In the genomic region with DNA sequence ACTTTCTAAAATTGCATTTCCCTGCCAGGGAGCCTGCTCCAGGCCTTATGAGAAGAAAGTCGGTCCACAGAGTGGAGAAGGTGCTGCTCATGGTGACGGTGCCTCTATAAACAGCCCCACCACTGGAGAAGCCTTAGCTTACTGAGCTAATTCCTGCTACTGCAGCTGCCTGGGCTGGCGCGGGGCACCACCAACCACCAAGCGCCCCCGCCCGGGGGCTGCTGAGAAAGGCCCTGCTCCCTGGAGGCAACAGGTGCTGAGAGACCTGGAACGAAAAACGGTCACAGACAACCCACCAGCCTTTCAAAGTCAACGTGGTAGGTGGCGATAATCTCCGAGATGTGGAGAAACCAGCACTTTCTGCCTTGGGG, we compare ENCODE assay signal across 1 cellular context.
TF ChIP-seq lines count a peak whose summit lies in the region.

No MANE protein-coding gene starts in this region.

TF ChIP-seq in HEK293, 187 proteins besides CTCF, POLR2A, EP300 and RAD21 (continued from another document and continues in another):
- TF ChIP-seq SCRT1 (tag by site-specific recombination; IDR thresholded peaks at IDR 0.05; ENCODE audit: borderline replicate concordance) (peak; percentile 92), EGR2 (tag by site-specific recombination; IDR thresholded peaks at IDR 0.05; ENCODE audit: low read depth) (peak; percentile 66), ZNF677 (tag by site-specific recombination; IDR thresholded peaks at IDR 0.05) (no peak), ZNF202 (tag by site-specific recombination; IDR thresholded peaks at IDR 0.05; ENCODE audit: borderline replicate concordance) (no peak), ZNF654 (tag by site-specific recombination; IDR thresholded peaks at IDR 0.05; ENCODE audit: low read depth) (no peak), ZNF174 (tag by site-specific recombination; IDR thresholded peaks at IDR 0.05) (no peak), ZNF747 (tag by site-specific recombination; IDR thresholded peaks at IDR 0.05) (no peak), HOXC10 (CRISPR knock-in tag; IDR thresholded peaks at IDR 0.05) (no peak), ZBTB17 (tag by site-specific recombination; IDR thresholded peaks at IDR 0.05) (peak; percentile 84), ZNF16 (tag by site-specific recombination; IDR thresholded peaks at IDR 0.05; ENCODE audit: low read depth) (no peak), ZNF777 (tag by site-specific recombination; IDR thresholded peaks at IDR 0.05; ENCODE audit: borderline replicate concordance) (no peak), ZNF561 (tag by site-specific recombination; IDR thresholded peaks at IDR 0.05; ENCODE audit: borderline replicate concordance) (no peak), ZNF394 (tag by site-specific recombination; IDR thresholded peaks at IDR 0.05; ENCODE audit: borderline replicate concordance) (peak; percentile 60; the same call in 1 of the 2 replicates), ZNF626 (tag by site-specific recombination; IDR thresholded peaks at IDR 0.05) (no peak), ZNF558 (tag by site-specific recombination; IDR thresholded peaks at IDR 0.05) (no peak), HOXD13 (CRISPR knock-in tag; IDR thresholded peaks at IDR 0.05; ENCODE audit: borderline replicate concordance) (no peak), SCRT2 (tag by site-specific recombination; IDR thresholded peaks at IDR 0.05) (peak; percentile 99), ZNF404 (tag by site-specific recombination; IDR thresholded peaks at IDR 0.05) (no peak), ZNF571 (tag by site-specific recombination; IDR thresholded peaks at IDR 0.05) (no peak), ZSCAN16 (tag by site-specific recombination; IDR thresholded peaks at IDR 0.05) (no peak), ZNF175 (tag by site-specific recombination; IDR thresholded peaks at IDR 0.05) (no peak), MZF1 (tag by site-specific recombination; IDR thresholded peaks at IDR 0.05; ENCODE audit: borderline replicate concordance) (no peak), ZSCAN23 (tag by site-specific recombination; IDR thresholded peaks at IDR 0.05) (no peak), ZNF623 (tag by site-specific recombination; IDR thresholded peaks at IDR 0.05) (no peak), ZNF596 (tag by site-specific recombination; IDR thresholded peaks at IDR 0.05) (no peak), OVOL3 (tag by site-specific recombination; IDR thresholded peaks at IDR 0.05) (no peak), ZNF132 (tag by site-specific recombination; IDR thresholded peaks at IDR 0.05; ENCODE audit: borderline replicate concordance) (no peak), ZNF155 (tag by site-specific recombination; IDR thresholded peaks at IDR 0.05) (no peak), SP7 (tag by site-specific recombination; IDR thresholded peaks at IDR 0.05) (no peak), PRDM1 (tag by site-specific recombination; IDR thresholded peaks at IDR 0.05) (peak; percentile 41; the same call in 1 of the 2 replicates), ZFP69B (tag by site-specific recombination; IDR thresholded peaks at IDR 0.05) (no peak), ZNF791 (tag by site-specific recombination; IDR thresholded peaks at IDR 0.05) (no peak), ZNF2 (tag by site-specific recombination; IDR thresholded peaks at IDR 0.05) (peak; percentile 95)
- TF ChIP-seq, protein P1, sequence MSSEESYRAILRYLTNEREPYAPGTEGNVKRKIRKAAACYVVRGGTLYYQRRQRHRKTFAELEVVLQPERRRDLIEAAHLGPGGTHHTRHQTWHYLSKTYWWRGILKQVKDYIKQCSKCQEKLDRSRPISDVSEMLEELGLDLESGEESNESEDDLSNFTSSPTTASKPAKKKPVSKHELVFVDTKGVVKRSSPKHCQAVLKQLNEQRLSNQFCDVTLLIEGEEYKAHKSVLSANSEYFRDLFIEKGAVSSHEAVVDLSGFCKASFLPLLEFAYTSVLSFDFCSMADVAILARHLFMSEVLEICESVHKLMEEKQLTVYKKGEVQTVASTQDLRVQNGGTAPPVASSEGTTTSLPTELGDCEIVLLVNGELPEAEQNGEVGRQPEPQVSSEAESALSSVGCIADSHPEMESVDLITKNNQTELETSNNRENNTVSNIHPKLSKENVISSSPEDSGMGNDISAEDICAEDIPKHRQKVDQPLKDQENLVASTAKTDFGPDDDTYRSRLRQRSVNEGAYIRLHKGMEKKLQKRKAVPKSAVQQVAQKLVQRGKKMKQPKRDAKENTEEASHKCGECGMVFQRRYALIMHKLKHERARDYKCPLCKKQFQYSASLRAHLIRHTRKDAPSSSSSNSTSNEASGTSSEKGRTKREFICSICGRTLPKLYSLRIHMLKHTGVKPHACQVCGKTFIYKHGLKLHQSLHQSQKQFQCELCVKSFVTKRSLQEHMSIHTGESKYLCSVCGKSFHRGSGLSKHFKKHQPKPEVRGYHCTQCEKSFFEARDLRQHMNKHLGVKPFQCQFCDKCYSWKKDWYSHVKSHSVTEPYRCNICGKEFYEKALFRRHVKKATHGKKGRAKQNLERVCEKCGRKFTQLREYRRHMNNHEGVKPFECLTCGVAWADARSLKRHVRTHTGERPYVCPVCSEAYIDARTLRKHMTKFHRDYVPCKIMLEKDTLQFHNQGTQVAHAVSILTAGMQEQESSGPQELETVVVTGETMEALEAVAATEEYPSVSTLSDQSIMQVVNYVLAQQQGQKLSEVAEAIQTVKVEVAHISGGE (tag by site-specific recombination; conservative IDR thresholded peaks at IDR 0.05; ENCODE audit: low read depth): no peak
- TF ChIP-seq, protein P2, sequence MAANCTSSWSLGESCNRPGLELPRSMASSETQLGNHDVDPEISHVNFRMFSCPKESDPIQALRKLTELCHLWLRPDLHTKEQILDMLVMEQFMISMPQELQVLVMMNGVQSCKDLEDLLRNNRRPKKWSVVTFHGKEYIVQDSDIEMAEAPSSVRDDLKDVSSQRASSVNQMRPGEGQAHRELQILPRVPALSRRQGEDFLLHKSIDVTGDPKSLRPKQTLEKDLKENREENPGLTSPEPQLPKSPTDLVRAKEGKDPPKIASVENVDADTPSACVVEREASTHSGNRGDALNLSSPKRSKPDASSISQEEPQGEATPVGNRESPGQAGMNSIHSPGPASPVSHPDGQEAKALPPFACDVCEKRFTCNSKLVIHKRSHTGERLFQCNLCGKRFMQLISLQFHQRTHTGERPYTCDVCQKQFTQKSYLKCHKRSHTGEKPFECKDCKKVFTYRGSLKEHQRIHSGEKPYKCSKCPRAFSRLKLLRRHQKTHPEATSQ (tag by site-specific recombination; IDR thresholded peaks at IDR 0.05): no peak
- TF ChIP-seq, protein P3, sequence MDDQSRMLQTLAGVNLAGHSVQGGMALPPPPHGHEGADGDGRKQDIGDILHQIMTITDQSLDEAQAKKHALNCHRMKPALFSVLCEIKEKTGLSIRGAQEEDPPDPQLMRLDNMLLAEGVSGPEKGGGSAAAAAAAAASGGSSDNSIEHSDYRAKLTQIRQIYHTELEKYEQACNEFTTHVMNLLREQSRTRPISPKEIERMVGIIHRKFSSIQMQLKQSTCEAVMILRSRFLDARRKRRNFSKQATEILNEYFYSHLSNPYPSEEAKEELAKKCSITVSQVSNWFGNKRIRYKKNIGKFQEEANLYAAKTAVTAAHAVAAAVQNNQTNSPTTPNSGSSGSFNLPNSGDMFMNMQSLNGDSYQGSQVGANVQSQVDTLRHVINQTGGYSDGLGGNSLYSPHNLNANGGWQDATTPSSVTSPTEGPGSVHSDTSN (CRISPR knock-in tag; IDR thresholded peaks at IDR 0.05): no peak
- TF ChIP-seq, protein P4, sequence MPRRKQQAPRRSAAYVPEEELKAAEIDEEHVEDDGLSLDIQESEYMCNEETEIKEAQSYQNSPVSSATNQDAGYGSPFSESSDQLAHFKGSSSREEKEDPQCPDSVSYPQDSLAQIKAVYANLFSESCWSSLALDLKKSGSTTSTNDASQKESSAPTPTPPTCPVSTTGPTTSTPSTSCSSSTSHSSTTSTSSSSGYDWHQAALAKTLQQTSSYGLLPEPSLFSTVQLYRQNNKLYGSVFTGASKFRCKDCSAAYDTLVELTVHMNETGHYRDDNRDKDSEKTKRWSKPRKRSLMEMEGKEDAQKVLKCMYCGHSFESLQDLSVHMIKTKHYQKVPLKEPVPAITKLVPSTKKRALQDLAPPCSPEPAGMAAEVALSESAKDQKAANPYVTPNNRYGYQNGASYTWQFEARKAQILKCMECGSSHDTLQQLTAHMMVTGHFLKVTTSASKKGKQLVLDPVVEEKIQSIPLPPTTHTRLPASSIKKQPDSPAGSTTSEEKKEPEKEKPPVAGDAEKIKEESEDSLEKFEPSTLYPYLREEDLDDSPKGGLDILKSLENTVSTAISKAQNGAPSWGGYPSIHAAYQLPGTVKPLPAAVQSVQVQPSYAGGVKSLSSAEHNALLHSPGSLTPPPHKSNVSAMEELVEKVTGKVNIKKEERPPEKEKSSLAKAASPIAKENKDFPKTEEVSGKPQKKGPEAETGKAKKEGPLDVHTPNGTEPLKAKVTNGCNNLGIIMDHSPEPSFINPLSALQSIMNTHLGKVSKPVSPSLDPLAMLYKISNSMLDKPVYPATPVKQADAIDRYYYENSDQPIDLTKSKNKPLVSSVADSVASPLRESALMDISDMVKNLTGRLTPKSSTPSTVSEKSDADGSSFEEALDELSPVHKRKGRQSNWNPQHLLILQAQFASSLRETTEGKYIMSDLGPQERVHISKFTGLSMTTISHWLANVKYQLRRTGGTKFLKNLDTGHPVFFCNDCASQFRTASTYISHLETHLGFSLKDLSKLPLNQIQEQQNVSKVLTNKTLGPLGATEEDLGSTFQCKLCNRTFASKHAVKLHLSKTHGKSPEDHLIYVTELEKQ (tag by site-specific recombination; IDR thresholded peaks at IDR 0.05; ENCODE audit: borderline replicate concordance): no peak
- TF ChIP-seq, protein P5, sequence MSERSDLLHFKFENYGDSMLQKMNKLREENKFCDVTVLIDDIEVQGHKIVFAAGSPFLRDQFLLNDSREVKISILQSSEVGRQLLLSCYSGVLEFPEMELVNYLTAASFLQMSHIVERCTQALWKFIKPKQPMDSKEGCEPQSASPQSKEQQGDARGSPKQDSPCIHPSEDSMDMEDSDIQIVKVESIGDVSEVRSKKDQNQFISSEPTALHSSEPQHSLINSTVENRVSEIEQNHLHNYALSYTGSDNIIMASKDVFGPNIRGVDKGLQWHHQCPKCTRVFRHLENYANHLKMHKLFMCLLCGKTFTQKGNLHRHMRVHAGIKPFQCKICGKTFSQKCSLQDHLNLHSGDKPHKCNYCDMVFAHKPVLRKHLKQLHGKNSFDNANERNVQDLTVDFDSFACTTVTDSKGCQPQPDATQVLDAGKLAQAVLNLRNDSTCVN (tag by site-specific recombination; optimal IDR thresholded peaks at IDR 0.05): no peak
- TF ChIP-seq, protein P6, sequence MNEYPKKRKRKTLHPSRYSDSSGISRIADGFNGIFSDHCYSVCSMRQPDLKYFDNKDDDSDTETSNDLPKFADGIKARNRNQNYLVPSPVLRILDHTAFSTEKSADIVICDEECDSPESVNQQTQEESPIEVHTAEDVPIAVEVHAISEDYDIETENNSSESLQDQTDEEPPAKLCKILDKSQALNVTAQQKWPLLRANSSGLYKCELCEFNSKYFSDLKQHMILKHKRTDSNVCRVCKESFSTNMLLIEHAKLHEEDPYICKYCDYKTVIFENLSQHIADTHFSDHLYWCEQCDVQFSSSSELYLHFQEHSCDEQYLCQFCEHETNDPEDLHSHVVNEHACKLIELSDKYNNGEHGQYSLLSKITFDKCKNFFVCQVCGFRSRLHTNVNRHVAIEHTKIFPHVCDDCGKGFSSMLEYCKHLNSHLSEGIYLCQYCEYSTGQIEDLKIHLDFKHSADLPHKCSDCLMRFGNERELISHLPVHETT (tag by site-specific recombination; IDR thresholded peaks at IDR 0.05): no peak
- TF ChIP-seq, protein P7, sequence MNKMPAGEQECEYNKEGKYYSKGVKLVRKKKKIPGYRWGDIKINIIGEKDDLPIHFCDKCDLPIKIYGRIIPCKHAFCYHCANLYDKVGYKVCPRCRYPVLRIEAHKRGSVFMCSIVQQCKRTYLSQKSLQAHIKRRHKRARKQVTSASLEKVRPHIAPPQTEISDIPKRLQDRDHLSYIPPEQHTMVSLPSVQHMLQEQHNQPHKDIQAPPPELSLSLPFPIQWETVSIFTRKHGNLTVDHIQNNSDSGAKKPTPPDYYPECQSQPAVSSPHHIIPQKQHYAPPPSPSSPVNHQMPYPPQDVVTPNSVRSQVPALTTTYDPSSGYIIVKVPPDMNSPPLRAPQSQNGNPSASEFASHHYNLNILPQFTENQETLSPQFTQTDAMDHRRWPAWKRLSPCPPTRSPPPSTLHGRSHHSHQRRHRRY (tag by site-specific recombination; IDR thresholded peaks at IDR 0.05): no peak
- TF ChIP-seq, protein P8, sequence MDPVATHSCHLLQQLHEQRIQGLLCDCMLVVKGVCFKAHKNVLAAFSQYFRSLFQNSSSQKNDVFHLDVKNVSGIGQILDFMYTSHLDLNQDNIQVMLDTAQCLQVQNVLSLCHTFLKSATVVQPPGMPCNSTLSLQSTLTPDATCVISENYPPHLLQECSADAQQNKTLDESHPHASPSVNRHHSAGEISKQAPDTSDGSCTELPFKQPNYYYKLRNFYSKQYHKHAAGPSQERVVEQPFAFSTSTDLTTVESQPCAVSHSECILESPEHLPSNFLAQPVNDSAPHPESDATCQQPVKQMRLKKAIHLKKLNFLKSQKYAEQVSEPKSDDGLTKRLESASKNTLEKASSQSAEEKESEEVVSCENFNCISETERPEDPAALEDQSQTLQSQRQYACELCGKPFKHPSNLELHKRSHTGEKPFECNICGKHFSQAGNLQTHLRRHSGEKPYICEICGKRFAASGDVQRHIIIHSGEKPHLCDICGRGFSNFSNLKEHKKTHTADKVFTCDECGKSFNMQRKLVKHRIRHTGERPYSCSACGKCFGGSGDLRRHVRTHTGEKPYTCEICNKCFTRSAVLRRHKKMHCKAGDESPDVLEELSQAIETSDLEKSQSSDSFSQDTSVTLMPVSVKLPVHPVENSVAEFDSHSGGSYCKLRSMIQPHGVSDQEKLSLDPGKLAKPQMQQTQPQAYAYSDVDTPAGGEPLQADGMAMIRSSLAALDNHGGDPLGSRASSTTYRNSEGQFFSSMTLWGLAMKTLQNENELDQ (tag by site-specific recombination; IDR thresholded peaks at IDR 0.05; ENCODE audit: low read depth): no peak
- TF ChIP-seq, protein P9, sequence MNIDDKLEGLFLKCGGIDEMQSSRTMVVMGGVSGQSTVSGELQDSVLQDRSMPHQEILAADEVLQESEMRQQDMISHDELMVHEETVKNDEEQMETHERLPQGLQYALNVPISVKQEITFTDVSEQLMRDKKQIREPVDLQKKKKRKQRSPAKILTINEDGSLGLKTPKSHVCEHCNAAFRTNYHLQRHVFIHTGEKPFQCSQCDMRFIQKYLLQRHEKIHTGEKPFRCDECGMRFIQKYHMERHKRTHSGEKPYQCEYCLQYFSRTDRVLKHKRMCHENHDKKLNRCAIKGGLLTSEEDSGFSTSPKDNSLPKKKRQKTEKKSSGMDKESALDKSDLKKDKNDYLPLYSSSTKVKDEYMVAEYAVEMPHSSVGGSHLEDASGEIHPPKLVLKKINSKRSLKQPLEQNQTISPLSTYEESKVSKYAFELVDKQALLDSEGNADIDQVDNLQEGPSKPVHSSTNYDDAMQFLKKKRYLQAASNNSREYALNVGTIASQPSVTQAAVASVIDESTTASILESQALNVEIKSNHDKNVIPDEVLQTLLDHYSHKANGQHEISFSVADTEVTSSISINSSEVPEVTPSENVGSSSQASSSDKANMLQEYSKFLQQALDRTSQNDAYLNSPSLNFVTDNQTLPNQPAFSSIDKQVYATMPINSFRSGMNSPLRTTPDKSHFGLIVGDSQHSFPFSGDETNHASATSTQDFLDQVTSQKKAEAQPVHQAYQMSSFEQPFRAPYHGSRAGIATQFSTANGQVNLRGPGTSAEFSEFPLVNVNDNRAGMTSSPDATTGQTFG (tag by site-specific recombination; IDR thresholded peaks at IDR 0.05; ENCODE audit: borderline replicate concordance): no peak
